In the genomic region with DNA sequence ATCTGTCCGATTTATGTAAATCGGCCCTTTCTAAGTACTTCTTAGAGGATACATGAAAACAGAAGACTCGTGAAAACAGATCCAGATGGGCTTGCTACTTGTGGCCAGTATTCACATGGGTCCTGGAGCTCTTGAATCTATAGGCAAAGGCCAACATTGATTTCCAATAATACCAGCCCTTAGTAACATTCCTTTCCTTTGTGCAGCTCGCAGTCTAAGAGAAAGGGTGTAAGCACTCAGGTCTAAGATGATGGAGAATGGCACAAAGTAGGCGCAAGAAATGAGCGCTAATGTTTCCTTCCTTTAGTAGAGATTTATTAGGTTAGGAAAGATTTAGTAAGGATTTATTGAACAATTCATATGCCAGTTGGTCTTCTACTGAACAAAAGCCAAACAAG, we compare ENCODE assay signal across 9 cellular contexts. TPM values are rescaled to one million over a fixed set of nuclear protein-coding genes. Genes with fewer than 3 reads are reported as not detected.
DNase-seq lines count a peak whose midpoint lies in the region; ATAC-seq and TF ChIP-seq lines count a peak whose summit lies in the region.
"Had no signal": no experiment of that assay in that cellular context is flagged by ENCODE, and none has a peak within 500 bp of the region (broad histone marks: within the 10 kb centered on the region; RNA-seq: fewer than 3 reads in every experiment).

No MANE protein-coding gene starts in this region.

- H3K4me3 ChIP-seq in A673 (ENCODE audit: low read depth, low read length, poor library complexity, severe bottlenecking), result peak overlapping the region; percentile 73
- H3K4me3 ChIP-seq in HAP-1, result peak overlapping the region; percentile 45
- peak overlapping the region; percentile 77 for H3K4me3 ChIP-seq in fibroblast of villous mesenchyme (ENCODE audit: low read depth, low read length)

- peak overlapping the region; percentile 99 for H3K27ac Mint-ChIP-seq in T-helper 17 cell

- H3K9me3 ChIP-seq in A673 (ENCODE audit: low read depth, low read length, poor library complexity, severe bottlenecking) (no peaks in the 10 kb centered on the region), HAP-1 (no peaks in the 10 kb centered on the region), T-helper 17 cell (ENCODE audit: control insufficient read depth, low read length, poor library complexity, severe bottlenecking) (no peaks in the 10 kb centered on the region)
- H3K9me3 ChIP-seq: mucosa of descending colon had no signal

- BruUV-seq in A673 (replicated peaks; lab: Mats Ljungman, UMichigan), result no TSS peak

- CTCF ChIA-PET in A673 (lab: Charles Lee), result interaction anchor here (0.6 kb wide), 1 partner anchor 53 kb away, joined by 4 read pairs; no protein-coding TSS in a partner anchor

- peak overlapping the region; percentile 93 for H3K4me3 Mint-ChIP-seq in T-helper 17 cell

- H3K27me3 Mint-ChIP-seq in T-helper 17 cell, result peaks cover 5% of the 10 kb centered on the region

- H3K4me1 Mint-ChIP-seq in T-helper 17 cell, result peaks cover 31% of the 10 kb centered on the region

- peaks cover 4% of the 10 kb centered on the region for H3K36me3 Mint-ChIP-seq in T-helper 17 cell (ENCODE audit: low read depth)

- no peaks in the 10 kb centered on the region for H3K4me1 ChIP-seq in A673 (ENCODE audit: insufficient read depth, low read length, poor library complexity, severe bottlenecking)
- peaks cover 16% of the 10 kb centered on the region for H3K4me1 ChIP-seq in HAP-1

- intact Hi-C loops in A673 (cut with micrococcal nuclease; ENCODE audit: unreplicated experiment), result no loop called here
- intact Hi-C loops in sciatic nerve (cut with DNase I), result no loop called here

- H3K27ac ChIP-seq in A673 (ENCODE audit: low read depth, low read length, poor library complexity, severe bottlenecking), result peak overlapping the region; percentile 97

- in situ Hi-C loops in HAP-1 (cut with MboI; ENCODE audit: low sequenced_read_pairs), result no loop called here

- peak; percentile 46 for DNase-seq in A673 (ENCODE audit: low spot score)
- DNase-seq in HAP-1 (ENCODE audit: low spot score in 2 of 2), result peak; percentile 14 to 35
- DNase-seq in T-helper 17 cell, result no peak
- DNase-seq in fibroblast of villous mesenchyme (ENCODE audit: low read depth), result no peak
- DNase-seq in sciatic nerve (ENCODE audit: low spot score), result no peak
- DNase-seq in activated gamma-delta T cell (lab: John Stamatoyannopoulos, UW), result no peak
- no peak for DNase-seq in pons (ENCODE audit: low spot score)

- H3K36me3 ChIP-seq in A673 (ENCODE audit: insufficient read depth, low read length, poor library complexity, severe bottlenecking), result no peaks in the 10 kb centered on the region
- H3K36me3 ChIP-seq in HAP-1 (replicated peaks), result no peaks in the 10 kb centered on the region

- ATAC-seq in T-helper 17 cell (no peak), sciatic nerve (peak; percentile 10), HG03439 (IDR thresholded peaks at IDR 0.05; ENCODE audit: unreplicated experiment) (no peak)

- TF ChIP-seq CTCF in A673 (conservative IDR thresholded peaks at IDR 0.05; ENCODE audit: low read depth, low read length) (no peak), fibroblast of villous mesenchyme (IDR thresholded peaks at IDR 0.05; ENCODE audit: insufficient read depth, low read depth, low read length) (no peak)

- no peaks in the 10 kb centered on the region for H3K27me3 ChIP-seq in A673 (replicated peaks; ENCODE audit: insufficient read depth, low read depth, low read length, poor library complexity)
- no peaks in the 10 kb centered on the region for H3K27me3 ChIP-seq in HAP-1 (ENCODE audit: low read depth)

- POLR2A ChIA-PET in A673 (lab: Charles Lee; ENCODE audit: low non-redundant PET), result interaction anchor here (0.7 kb wide), 1 partner anchor 558 kb away, joined by 4 read pairs; no protein-coding TSS in a partner anchor

RNA-seq across cellular contexts. Expression of gene RNU6-8, which starts 0.6 kb away (rescaled TPM):
- total RNA-seq in A673 (2021) (not detected in 2 replicates), T-helper 17 cell (not detected), fibroblast of villous mesenchyme (not detected in 2 replicates), sciatic nerve (not detected)
- total RNA-seq: mucosa of descending colon had no signal

RNA-seq across cellular contexts. Expression of gene RNU6-7, which starts 0.6 kb away (rescaled TPM):
- total RNA-seq in A673 (2021) (not detected in 2 replicates), T-helper 17 cell (not detected), fibroblast of villous mesenchyme (not detected in 2 replicates), sciatic nerve (not detected)
- total RNA-seq: mucosa of descending colon had no signal

Comparison
In these comparisons a context has a peak if more than half of its experiments do, and no peak if none do; other contexts are left out.
1. DNase-seq: peak in A673 (single experiment) and HAP-1 (2 of 2); none in T-helper 17 cell (0 of 3), fibroblast of villous mesenchyme (single experiment), sciatic nerve (single experiment), activated gamma-delta T cell (single experiment) and pons (single experiment).
2. Peak in every context shown above with its lines, with median percentiles within 50 percentile points of each other: H3K4me3 ChIP-seq.